Comparison of ENCODE assay signal across 2 cellular contexts in the genomic region with DNA sequence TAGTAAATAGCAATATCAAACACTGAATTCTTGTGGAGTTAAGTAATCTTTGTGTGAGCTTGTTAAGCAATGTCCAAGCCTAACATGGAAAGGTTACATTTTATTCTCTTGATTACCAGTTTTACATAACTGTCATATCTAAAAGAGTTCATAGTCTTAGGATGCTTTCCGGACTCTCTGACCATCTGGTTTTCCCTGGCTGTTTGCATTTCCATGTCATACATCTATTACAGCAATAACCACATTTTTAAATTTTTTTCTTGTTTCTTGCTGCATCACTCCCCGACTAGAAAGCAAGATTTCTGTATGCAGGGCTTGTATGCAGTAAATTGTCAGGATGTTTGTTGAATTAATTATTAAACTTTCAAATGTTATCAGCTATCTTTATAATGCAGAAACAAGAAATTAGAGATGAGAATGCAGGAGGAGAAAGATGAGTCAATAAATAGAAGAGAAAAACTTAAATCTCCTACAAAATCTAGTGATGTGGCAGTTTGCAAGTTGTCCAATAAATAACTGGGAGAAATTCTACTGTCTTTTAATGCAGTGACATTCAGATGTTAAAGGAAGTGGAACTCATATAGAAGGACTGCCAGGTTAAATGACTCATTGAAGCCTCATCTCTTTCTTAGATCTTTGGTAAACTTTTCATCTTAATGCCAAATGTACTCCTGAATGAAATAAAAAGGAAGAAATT.
TF ChIP-seq lines count a peak whose summit lies in the region.

No MANE protein-coding gene starts in this region.

TF ChIP-seq in IMR-90, 13 proteins besides CTCF, POLR2A, EP300 and RAD21:
- TF ChIP-seq MAFK (IDR thresholded peaks at IDR 0.05; ENCODE audit: low read depth, low read length) (no peak), NFE2L2 (IDR thresholded peaks at IDR 0.05; ENCODE audit: low read depth, low read length) (peak; percentile 28; the same call in 1 of the 2 replicates), CEBPB (IDR thresholded peaks at IDR 0.05; ENCODE audit: low read depth, low read length) (peak; percentile 87)

TF ChIP-seq in HepG2, 621 proteins besides CTCF, POLR2A, EP300 and RAD21:
- TF ChIP-seq ZNF274 (CRISPR knock-in tag; IDR thresholded peaks at IDR 0.05), result no peak
- TF ChIP-seq SP4 (CRISPR knock-in tag; IDR thresholded peaks at IDR 0.05), result no peak
- TF ChIP-seq HDAC2 (CRISPR knock-in tag; IDR thresholded peaks at IDR 0.05), result no peak
- no peak for TF ChIP-seq NFYC (CRISPR knock-in tag; IDR thresholded peaks at IDR 0.05)
- TF ChIP-seq SOX6 (IDR thresholded peaks at IDR 0.05), result no peak
- TF ChIP-seq SOX6 (CRISPR knock-in tag; IDR thresholded peaks at IDR 0.05), result no peak
- no peak for TF ChIP-seq ZMYM2 (CRISPR knock-in tag; IDR thresholded peaks at IDR 0.05)
- no peak for TF ChIP-seq HMGA1 (CRISPR knock-in tag; conservative IDR thresholded peaks at IDR 0.05)
- TF ChIP-seq ZNF780A (CRISPR knock-in tag; IDR thresholded peaks at IDR 0.05), result no peak
- TF ChIP-seq, protein P1, sequence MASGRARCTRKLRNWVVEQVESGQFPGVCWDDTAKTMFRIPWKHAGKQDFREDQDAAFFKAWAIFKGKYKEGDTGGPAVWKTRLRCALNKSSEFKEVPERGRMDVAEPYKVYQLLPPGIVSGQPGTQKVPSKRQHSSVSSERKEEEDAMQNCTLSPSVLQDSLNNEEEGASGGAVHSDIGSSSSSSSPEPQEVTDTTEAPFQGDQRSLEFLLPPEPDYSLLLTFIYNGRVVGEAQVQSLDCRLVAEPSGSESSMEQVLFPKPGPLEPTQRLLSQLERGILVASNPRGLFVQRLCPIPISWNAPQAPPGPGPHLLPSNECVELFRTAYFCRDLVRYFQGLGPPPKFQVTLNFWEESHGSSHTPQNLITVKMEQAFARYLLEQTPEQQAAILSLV (CRISPR knock-in tag; IDR thresholded peaks at IDR 0.05; ENCODE audit: borderline replicate concordance), result no peak
TF ChIP-seq in HepG2: peak in this region for 0.
